In genomic region chr4:152310223-152310622, GRCh38 we compare ENCODE assay signal across 1 cellular context.
TF ChIP-seq lines count a peak whose summit lies in the region.

No MANE protein-coding gene starts in this region.

TF ChIP-seq in WTC11, 78 proteins besides CTCF, POLR2A, EP300 and RAD21 (continued from another document):
- TF ChIP-seq STAT6 (CRISPR knock-in tag; conservative IDR thresholded peaks at IDR 0.05; ENCODE audit: low read depth) (no peak), SOX15 (CRISPR knock-in tag; IDR thresholded peaks at IDR 0.05) (no peak), GTF2I (CRISPR knock-in tag; conservative IDR thresholded peaks at IDR 0.05) (no peak), NFYB (CRISPR knock-in tag; conservative IDR thresholded peaks at IDR 0.05; ENCODE audit: low read depth) (no peak), NFATC4 (CRISPR knock-in tag; IDR thresholded peaks at IDR 0.05) (no peak), ELF4 (CRISPR knock-in tag; IDR thresholded peaks at IDR 0.05; ENCODE audit: low read depth) (no peak)
TF ChIP-seq in WTC11: peak in this region for 0.
